ENCODE assay signal across 1 cellular context in genomic region chr17:81821147-81821546, GRCh38.
TF ChIP-seq lines count a peak whose summit lies in the region.

No MANE protein-coding gene starts in this region.

TF ChIP-seq in GM12878, 131 proteins besides CTCF, POLR2A, EP300 and RAD21 (continued from another document):
- TF ChIP-seq, protein P1, sequence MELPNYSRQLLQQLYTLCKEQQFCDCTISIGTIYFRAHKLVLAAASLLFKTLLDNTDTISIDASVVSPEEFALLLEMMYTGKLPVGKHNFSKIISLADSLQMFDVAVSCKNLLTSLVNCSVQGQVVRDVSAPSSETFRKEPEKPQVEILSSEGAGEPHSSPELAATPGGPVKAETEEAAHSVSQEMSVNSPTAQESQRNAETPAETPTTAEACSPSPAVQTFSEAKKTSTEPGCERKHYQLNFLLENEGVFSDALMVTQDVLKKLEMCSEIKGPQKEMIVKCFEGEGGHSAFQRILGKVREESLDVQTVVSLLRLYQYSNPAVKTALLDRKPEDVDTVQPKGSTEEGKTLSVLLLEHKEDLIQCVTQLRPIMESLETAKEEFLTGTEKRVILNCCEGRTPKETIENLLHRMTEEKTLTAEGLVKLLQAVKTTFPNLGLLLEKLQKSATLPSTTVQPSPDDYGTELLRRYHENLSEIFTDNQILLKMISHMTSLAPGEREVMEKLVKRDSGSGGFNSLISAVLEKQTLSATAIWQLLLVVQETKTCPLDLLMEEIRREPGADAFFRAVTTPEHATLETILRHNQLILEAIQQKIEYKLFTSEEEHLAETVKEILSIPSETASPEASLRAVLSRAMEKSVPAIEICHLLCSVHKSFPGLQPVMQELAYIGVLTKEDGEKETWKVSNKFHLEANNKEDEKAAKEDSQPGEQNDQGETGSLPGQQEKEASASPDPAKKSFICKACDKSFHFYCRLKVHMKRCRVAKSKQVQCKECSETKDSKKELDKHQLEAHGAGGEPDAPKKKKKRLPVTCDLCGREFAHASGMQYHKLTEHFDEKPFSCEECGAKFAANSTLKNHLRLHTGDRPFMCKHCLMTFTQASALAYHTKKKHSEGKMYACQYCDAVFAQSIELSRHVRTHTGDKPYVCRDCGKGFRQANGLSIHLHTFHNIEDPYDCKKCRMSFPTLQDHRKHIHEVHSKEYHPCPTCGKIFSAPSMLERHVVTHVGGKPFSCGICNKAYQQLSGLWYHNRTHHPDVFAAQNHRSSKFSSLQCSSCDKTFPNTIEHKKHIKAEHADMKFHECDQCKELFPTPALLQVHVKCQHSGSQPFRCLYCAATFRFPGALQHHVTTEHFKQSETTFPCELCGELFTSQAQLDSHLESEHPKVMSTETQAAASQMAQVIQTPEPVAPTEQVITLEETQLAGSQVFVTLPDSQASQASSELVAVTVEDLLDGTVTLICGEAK (IDR thresholded peaks at IDR 0.05; ENCODE audit: borderline replicate concordance) = no peak
- TF ChIP-seq BHLHE40 (IDR thresholded peaks at IDR 0.05; ENCODE audit: borderline replicate concordance in 1 of 2, low read depth in 2 of 2, low read length in 1 of 2) (no peak), CBFB (IDR thresholded peaks at IDR 0.05; ENCODE audit: low read depth) (no peak), RB1 (IDR thresholded peaks at IDR 0.05; ENCODE audit: borderline replicate concordance) (no peak), ZNF207 (IDR thresholded peaks at IDR 0.05; ENCODE audit: borderline replicate concordance) (no peak), IKZF1 (conservative IDR thresholded peaks at IDR 0.05) (no peak)
